In the genomic region with DNA sequence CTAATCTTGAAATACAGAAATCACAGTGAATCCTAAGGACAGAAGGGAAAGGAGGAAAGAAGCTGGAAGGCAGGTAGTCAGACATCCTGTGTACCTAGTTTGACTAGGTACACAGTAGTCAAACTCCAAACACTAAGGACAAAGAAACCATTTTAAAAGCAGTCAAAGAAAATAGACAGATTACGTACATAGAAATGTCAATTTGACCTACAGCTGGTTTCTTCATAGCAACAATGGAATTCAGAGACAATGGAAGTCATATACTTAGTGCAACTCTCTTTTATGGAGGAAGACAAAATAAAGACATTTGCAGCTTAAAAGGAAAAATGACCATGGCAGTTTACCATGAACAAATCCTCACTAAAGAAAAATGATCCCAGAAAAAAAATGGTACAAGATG, we compare ENCODE assay signal across 39 cellular contexts.
"Had no signal": no experiment of that assay in that cellular context is flagged by ENCODE, and none has a peak within 500 bp of the region (broad histone marks: within the 10 kb centered on the region; RNA-seq: fewer than 3 reads in every experiment).

No MANE protein-coding gene starts in this region.

- H3K9me3 ChIP-seq: adrenal gland, ascending aorta, body of pancreas, breast epithelium had no signal

- H3K27ac ChIP-seq: adrenal gland, ascending aorta, body of pancreas, brain microvascular endothelial cell, breast epithelium, cardiac muscle cell had no signal

- H3K9me3 Mint-ChIP-seq: activated naive CD4-positive, alpha-beta T cell treated with anti-CD3 and anti-CD28 coated beads, Interleukin-2, amount 10 ng/mL, durations not matched to agents 7 days and 5 days; activated naive CD8-positive, alpha-beta T cell treated with anti-CD3 and anti-CD28 coated beads, Interleukin-2, amount 10 ng/mL, durations not matched to agents 7 days and 5 days; activated naive CD8-positive, alpha-beta T cell treated with anti-CD3 and anti-CD28 coated beads, Interleukin-2, amount 50 U/mL, for 24 hours; activated T-helper 1 cell treated with anti-CD3 and anti-CD28 coated beads, Interleukin-12 subunit alpha, Interleukin-12 subunit beta, Interleukin-2, Interleukin-4 antibody, amounts not matched to agents 30 ng/mL and 10 ng/mL and 1 ng/mL, durations not matched to agents 14 hours and 24 hours and 36 hours; activated T-helper 2 cell treated with anti-CD3 and anti-CD28 coated beads, Interferon-gamma antibody, Interleukin-2, Interleukin-4, amounts not matched to agents 10 μg/mL and 5 μg/mL and 100 μg/mL, durations not matched to agents 14 hours and 24 hours and 36 hours; central memory CD8-positive, alpha-beta T cell had no signal

- H3K36me3 ChIP-seq: adrenal gland, brain microvascular endothelial cell, cardiac muscle cell had no signal

- DNase-seq: activated effector memory CD4-positive, alpha-beta T cell treated with anti-CD3 and anti-CD28 coated beads, Interleukin-2, amount 50 U/mL, for 16 hours; activated effector memory CD4-positive, alpha-beta T cell treated with Interleukin-2 at 50 U/mL for 16 hours; activated gamma-delta T cell; activated gamma-delta T cell treated with Interleukin-2 at 50 U/mL for 16 hours; activated naive CD4-positive, alpha-beta T cell; activated naive CD4-positive, alpha-beta T cell treated with anti-CD3 and anti-CD28 coated beads for 36 hours; activated naive CD4-positive, alpha-beta T cell treated with anti-CD3 and anti-CD28 coated beads, Interleukin-2, amount 10 ng/mL, durations not matched to agents 7 days and 5 days; activated naive CD4-positive, alpha-beta T cell treated with anti-CD3 and anti-CD28 coated beads, Interleukin-2, amount 50 U/mL, for 16 hours; activated naive CD4-positive, alpha-beta T cell treated with Interleukin-2 at 50 U/mL for 16 hours; activated naive CD8-positive, alpha-beta T cell treated with anti-CD3 and anti-CD28 coated beads for 36 hours; activated naive CD8-positive, alpha-beta T cell treated with anti-CD3 and anti-CD28 coated beads, Interleukin-2, amount 10 ng/mL, durations not matched to agents 7 days and 5 days; activated naive CD8-positive, alpha-beta T cell treated with anti-CD3 and anti-CD28 coated beads, Interleukin-2, amount 50 U/mL, for 24 hours; activated T-cell treated with anti-CD3 and anti-CD28 coated beads, Interleukin-2, amount 50 U/mL, for 1 hour; activated T-cell treated with anti-CD3 and anti-CD28 coated beads, Interleukin-2, amount 50 U/mL, for 24 hours; activated T-cell treated with anti-CD3 and anti-CD28 coated beads, Interleukin-2, amount 50 U/mL, for 4 hours; activated T-cell treated with anti-CD3 and anti-CD28 coated beads, Interleukin-2, amount 50 U/mL, for 48 hours; activated T-cell treated with anti-CD3 and anti-CD28 coated beads, Interleukin-2, amount 50 U/mL, for 72 hours; adrenal gland; amniotic stem cell; amygdala; anterior cingulate cortex; aorta; body of pancreas; brain microvascular endothelial cell; caudate nucleus; central memory CD4-positive, alpha-beta T cell; cerebellar nuclear complex had no signal

- H3K4me3 ChIP-seq: adrenal gland, ascending aorta, body of pancreas, breast epithelium, cardiac muscle cell had no signal

- H3K4me1 Mint-ChIP-seq: activated naive CD4-positive, alpha-beta T cell treated with anti-CD3 and anti-CD28 coated beads, Interleukin-2, amount 10 ng/mL, durations not matched to agents 7 days and 5 days; activated naive CD4-positive, alpha-beta T cell treated with anti-CD3 and anti-CD28 coated beads, Interleukin-2, amount 50 U/mL, for 24 hours; activated naive CD8-positive, alpha-beta T cell treated with anti-CD3 and anti-CD28 coated beads for 36 hours; activated naive CD8-positive, alpha-beta T cell treated with anti-CD3 and anti-CD28 coated beads, Interleukin-2, amount 10 ng/mL, durations not matched to agents 7 days and 5 days; activated naive CD8-positive, alpha-beta T cell treated with anti-CD3 and anti-CD28 coated beads, Interleukin-2, amount 50 U/mL, for 24 hours; brain; central memory CD8-positive, alpha-beta T cell had no signal

- H3K27me3 ChIP-seq: adrenal gland, ascending aorta, body of pancreas, brain microvascular endothelial cell, breast epithelium, cardiac muscle cell had no signal

- H3K27me3 Mint-ChIP-seq: activated naive CD4-positive, alpha-beta T cell treated with anti-CD3 and anti-CD28 coated beads, Interleukin-2, amount 10 ng/mL, durations not matched to agents 7 days and 5 days; activated naive CD4-positive, alpha-beta T cell treated with anti-CD3 and anti-CD28 coated beads, Interleukin-2, amount 50 U/mL, for 24 hours; activated naive CD8-positive, alpha-beta T cell; activated naive CD8-positive, alpha-beta T cell treated with anti-CD3 and anti-CD28 coated beads for 36 hours; activated naive CD8-positive, alpha-beta T cell treated with anti-CD3 and anti-CD28 coated beads, Interleukin-2, amount 10 ng/mL, durations not matched to agents 7 days and 5 days; activated naive CD8-positive, alpha-beta T cell treated with anti-CD3 and anti-CD28 coated beads, Interleukin-2, amount 50 U/mL, for 24 hours; activated T-cell treated with anti-CD3 and anti-CD28 coated beads, Interleukin-2, amount 50 U/mL, for 24 hours; activated T-helper 17 cell treated with anti-CD3 and anti-CD28 coated beads, Interleukin-2, amount 50 U/mL, for 72 hours; brain had no signal

- H3K4me3 Mint-ChIP-seq: activated naive CD4-positive, alpha-beta T cell treated with anti-CD3 and anti-CD28 coated beads for 36 hours; activated naive CD4-positive, alpha-beta T cell treated with anti-CD3 and anti-CD28 coated beads, Interleukin-2, amount 10 ng/mL, durations not matched to agents 7 days and 5 days; activated naive CD4-positive, alpha-beta T cell treated with anti-CD3 and anti-CD28 coated beads, Interleukin-2, amount 50 U/mL, for 24 hours; activated naive CD8-positive, alpha-beta T cell; activated naive CD8-positive, alpha-beta T cell treated with anti-CD3 and anti-CD28 coated beads for 36 hours; activated naive CD8-positive, alpha-beta T cell treated with anti-CD3 and anti-CD28 coated beads, Interleukin-2, amount 10 ng/mL, durations not matched to agents 7 days and 5 days; activated naive CD8-positive, alpha-beta T cell treated with anti-CD3 and anti-CD28 coated beads, Interleukin-2, amount 50 U/mL, for 24 hours; activated T-cell treated with anti-CD3 and anti-CD28 coated beads, Interleukin-2, amount 50 U/mL, for 24 hours; activated T-cell treated with anti-CD3 and anti-CD28 coated beads, Interleukin-2, amount 50 U/mL, for 4 hours; activated T-cell treated with anti-CD3 and anti-CD28 coated beads, Interleukin-2, amount 50 U/mL, for 72 hours; activated T-helper 1 cell treated with anti-CD3 and anti-CD28 coated beads, Interleukin-12 subunit alpha, Interleukin-12 subunit beta, Interleukin-2, Interleukin-4 antibody, amounts not matched to agents 30 ng/mL and 10 ng/mL and 1 ng/mL, durations not matched to agents 14 hours and 24 hours and 36 hours; activated T-helper 17 cell treated with anti-CD3 and anti-CD28 coated beads, Interleukin-2, amount 50 U/mL, for 72 hours; brain; central memory CD8-positive, alpha-beta T cell had no signal

- H3K27ac Mint-ChIP-seq: activated naive CD4-positive, alpha-beta T cell treated with anti-CD3 and anti-CD28 coated beads for 36 hours; activated naive CD4-positive, alpha-beta T cell treated with anti-CD3 and anti-CD28 coated beads, Interleukin-2, amount 10 ng/mL, durations not matched to agents 7 days and 5 days; activated naive CD4-positive, alpha-beta T cell treated with anti-CD3 and anti-CD28 coated beads, Interleukin-2, amount 50 U/mL, for 24 hours; activated naive CD4-positive, alpha-beta T cell treated with anti-CD3 and anti-CD28 coated beads, Interleukin-2, amount 50 U/mL, for 72 hours; activated naive CD8-positive, alpha-beta T cell; activated naive CD8-positive, alpha-beta T cell treated with anti-CD3 and anti-CD28 coated beads for 36 hours; activated naive CD8-positive, alpha-beta T cell treated with anti-CD3 and anti-CD28 coated beads, Interleukin-2, amount 10 ng/mL, durations not matched to agents 7 days and 5 days; activated naive CD8-positive, alpha-beta T cell treated with anti-CD3 and anti-CD28 coated beads, Interleukin-2, amount 50 U/mL, for 24 hours; activated T-cell treated with anti-CD3 and anti-CD28 coated beads, Interleukin-2, amount 50 U/mL, for 24 hours; activated T-helper 1 cell treated with anti-CD3 and anti-CD28 coated beads, Interleukin-12 subunit alpha, Interleukin-12 subunit beta, Interleukin-2, Interleukin-4 antibody, amounts not matched to agents 30 ng/mL and 10 ng/mL and 1 ng/mL, durations not matched to agents 14 hours and 24 hours and 36 hours; activated T-helper 17 cell treated with anti-CD3 and anti-CD28 coated beads, Interleukin-2, amount 50 U/mL, for 72 hours; activated T-helper 2 cell treated with anti-CD3 and anti-CD28 coated beads, Interferon-gamma antibody, Interleukin-2, Interleukin-4, amounts not matched to agents 10 μg/mL and 5 μg/mL and 100 μg/mL, durations not matched to agents 14 hours and 24 hours and 36 hours; brain had no signal

- H3K4me1 ChIP-seq: adrenal gland, ascending aorta, body of pancreas, breast epithelium had no signal

- ATAC-seq: activated naive CD4-positive, alpha-beta T cell treated with anti-CD3 and anti-CD28 coated beads, Interleukin-2, amount 50 U/mL, for 72 hours; activated naive CD8-positive, alpha-beta T cell treated with anti-CD3 and anti-CD28 coated beads, Interleukin-2, amount 50 U/mL, for 24 hours; activated T-cell treated with anti-CD3 and anti-CD28 coated beads, Interleukin-2, amount 50 U/mL, for 4 hours; activated T-cell treated with anti-CD3 and anti-CD28 coated beads, Interleukin-2, amount 50 U/mL, for 72 hours; activated T-helper 17 cell treated with anti-CD3 and anti-CD28 coated beads, Interleukin-2, amount 50 U/mL, for 72 hours; body of pancreas had no signal

- FAIRE-seq: bronchial epithelial cell had no signal
